In the genomic region with DNA sequence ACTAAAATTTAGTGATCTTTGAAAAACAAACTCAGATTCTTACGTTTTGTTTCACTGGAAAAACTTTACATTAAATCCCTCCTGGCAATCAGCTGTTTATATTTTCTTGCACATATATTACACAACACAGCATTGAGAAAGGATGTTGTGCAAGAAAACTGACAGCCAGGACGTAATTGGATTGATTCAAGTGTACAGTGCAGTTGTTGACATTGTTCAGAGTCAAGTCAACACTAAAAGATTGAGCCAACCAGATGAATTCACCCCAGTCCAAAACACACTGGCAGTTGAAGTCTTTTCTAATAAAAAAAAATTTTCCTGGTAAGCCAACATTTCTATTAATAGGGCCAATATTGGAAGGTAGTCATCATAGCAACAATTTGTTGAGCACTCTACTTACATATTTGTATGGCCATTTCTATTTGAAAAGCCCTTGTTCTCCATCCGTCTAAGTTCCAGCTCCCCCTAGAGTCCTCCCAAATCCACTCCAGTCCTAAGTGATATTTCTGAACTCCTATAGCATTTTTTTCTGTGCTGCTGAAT, we compare ENCODE assay signal across 9 cellular contexts. TPM values are rescaled to one million over a fixed set of nuclear protein-coding genes. Genes with fewer than 3 reads are reported as not detected.
DNase-seq lines count a peak whose midpoint lies in the region; ATAC-seq, FAIRE-seq and TF ChIP-seq lines count a peak whose summit lies in the region.
"Had no signal": no experiment of that assay in that cellular context is flagged by ENCODE, and none has a peak within 500 bp of the region (broad histone marks: within the 10 kb centered on the region; RNA-seq: fewer than 3 reads in every experiment).

No MANE protein-coding gene starts in this region.

- H3K4me1 ChIP-seq in mucosa of descending colon (ENCODE audit: low read depth): no peaks in the 10 kb centered on the region

- no peak for FAIRE-seq in bronchial epithelial cell (lab: Jason Lieb, UNC)

- TF ChIP-seq CTCF in bronchial epithelial cell (IDR thresholded peaks at IDR 0.05; ENCODE audit: insufficient read depth, low read length, severe bottlenecking) (peak; percentile 36), mucosa of descending colon (IDR thresholded peaks at IDR 0.05) (no peak)

- DNase-seq in G401 (ENCODE audit: low spot score) (peak; percentile 10), MV-4-11 (lab: John Stamatoyannopoulos, UW) (peak; percentile 46), bronchial epithelial cell (ENCODE audit: low read depth) (peak; percentile 96), mucosa of descending colon (no peak), T1000 (lab: John Stamatoyannopoulos, UW) (no peak), D341Med (ENCODE audit: low spot score) (no peak), NCI-H526 treated with DMSO at 0.1 percent for 48 hours (lab: John Stamatoyannopoulos, UW) (no peak)

- no peaks in the 10 kb centered on the region for H3K36me3 ChIP-seq in bronchial epithelial cell (ENCODE audit: control insufficient read depth, insufficient read depth, low read length)
- no peaks in the 10 kb centered on the region for H3K36me3 ChIP-seq in mucosa of descending colon (ENCODE audit: low read depth)

- H3K9me3 ChIP-seq in mucosa of descending colon: no peaks in the 10 kb centered on the region

- in situ Hi-C loops in G401 (cut with HindIII; ENCODE audit: low sequenced_read_pairs): no loop called here

- intact Hi-C loops in mucosa of descending colon (cut with DNase I, micrococcal nuclease): no loop called here

- H3K27me3 ChIP-seq in bronchial epithelial cell (ENCODE audit: control insufficient read depth, insufficient read depth, low read length): no peaks in the 10 kb centered on the region

- ATAC-seq in mucosa of descending colon (peak; percentile 62), HG03159 (IDR thresholded peaks at IDR 0.05; ENCODE audit: unreplicated experiment) (no peak)

- no peak overlapping the region for H3K4me3 ChIP-seq in bronchial epithelial cell (ENCODE audit: low read depth, low read length)
- no peak overlapping the region for H3K4me3 ChIP-seq in mucosa of descending colon

RNA-seq across cellular contexts. Expression of a gene that starts 20.9 kb away (rescaled TPM):
- not detected in 2 replicates for total RNA-seq in G401 (2014; rRNA removed; shearing (Covaris generic))
- total RNA-seq in bronchial epithelial cell (0.13 TPM in 1 of 2 replicates, not detected in the other), mucosa of descending colon (1 to 10 TPM in 1 of 3 donors, under 1 TPM in 2; 0.55 to 2.3 (median 0.82) TPM)
- total RNA-seq: T-helper 2 cell treated with Interferon-gamma antibody and Interleukin-4, amounts not matched to agents 100 ng/mL and 5 ng/mL, for 36 hours had no signal

RNA-seq across cellular contexts. Expression of a gene that starts 22.9 kb away (rescaled TPM):
- not detected in 2 replicates for total RNA-seq in G401 (2014; rRNA removed; shearing (Covaris generic))
- total RNA-seq in bronchial epithelial cell: 0.26 TPM in 1 of 2 replicates, not detected in the other
- 1 to 10 TPM in 2 of 3 donors, under 1 TPM in 1; 0.20 to 2.3 (median 1.6) TPM for total RNA-seq in mucosa of descending colon

Comparison
In these comparisons a context has a peak if more than half of its experiments do, and no peak if none do; other contexts are left out.
1. DNase-seq: peak in G401 (single experiment), MV-4-11 (single experiment) and bronchial epithelial cell (single experiment); none in mucosa of descending colon (0 of 3), T1000 (single experiment), D341Med (single experiment) and NCI-H526 treated with DMSO at 0.1 percent for 48 hours (single experiment).